Comparison of ENCODE assay signal across 8 cellular contexts in genomic region chr4:1712216-1713002, GRCh38. TPM values are rescaled to one million over a fixed set of nuclear protein-coding genes. Genes with fewer than 3 reads are reported as not detected.
DNase-seq lines count a peak whose midpoint lies in the region; ATAC-seq and TF ChIP-seq lines count a peak whose summit lies in the region.

TSS of gene SLBP (minus strand) at chr4:1712319. CDS start at chr4:1712188, 131 bp downstream.

- peak within 1 kb of the TSS; percentile 97 for H3K9ac ChIP-seq in neuronal stem cell (ENCODE audit: low read depth, low read length, poor library complexity)

- H2BK12ac ChIP-seq in neuronal stem cell (ENCODE audit: low read length), result peak within 1 kb of the TSS; percentile 98

- peak within 1 kb of the TSS; percentile 89 for H4K8ac ChIP-seq in neuronal stem cell (ENCODE audit: low read depth, low read length)

- no peaks in the 10 kb centered on the region for H3K27me3 ChIP-seq in SJSA1 (replicated peaks)
- H3K27me3 ChIP-seq in foreskin keratinocyte, result no peaks in the 10 kb centered on the region
- no peaks in the 10 kb centered on the region for H3K27me3 ChIP-seq in neuronal stem cell (ENCODE audit: control insufficient read depth in 3 of 3, insufficient read depth in 3 of 3, low read depth in 1 of 3, low read length in 3 of 3)

- H2AK5ac ChIP-seq in neuronal stem cell (ENCODE audit: low read depth, low read length), result peak within 1 kb of the TSS; percentile 99

- peak within 1 kb of the TSS; percentile 94 for H3K14ac ChIP-seq in neuronal stem cell (ENCODE audit: low read length)

- ATAC-seq in foreskin keratinocyte, result peak; percentile 84

- H3K27ac ChIP-seq in SJSA1 (peak within 1 kb of the TSS; percentile 100), foreskin keratinocyte (peak within 1 kb of the TSS; percentile 100), neuronal stem cell (replicated peaks; ENCODE audit: low read length) (peak within 1 kb of the TSS; percentile 90)

- WGBS in neuronal stem cell (ENCODE audit: extremely low coverage in 2 of 2, insufficient read length in 2 of 2, insufficient replicate concordance in 1 of 2), 2 donors, result no CpG with 5 or more reads among the region's 98 CpGs

- H2BK5ac ChIP-seq in neuronal stem cell (ENCODE audit: low read length), result peak within 1 kb of the TSS; percentile 96

- H3K4ac ChIP-seq in neuronal stem cell (ENCODE audit: low read length), result peak within 1 kb of the TSS; percentile 84

- H2AFZ ChIP-seq in neuronal stem cell (ENCODE audit: low read length), result peak within 1 kb of the TSS; percentile 99

- peak within 1 kb of the TSS; percentile 100 for H3K18ac ChIP-seq in neuronal stem cell (ENCODE audit: low read length)

- H3K9me3 ChIP-seq in SJSA1 (replicated peaks) (no peaks in the 10 kb centered on the region), neuronal stem cell (replicated peaks in 1 of 2; ENCODE audit: control insufficient read depth in 2 of 2, insufficient read depth in 1 of 2, low read depth in 1 of 2, low read length in 2 of 2) (no peaks in the 10 kb centered on the region)

- H3K4me1 ChIP-seq in SJSA1 (replicated peaks) (peaks cover 7% of the 10 kb centered on the region; the same call in 1 of the 2 replicates), foreskin keratinocyte (peaks cover 12% of the 10 kb centered on the region), neuronal stem cell (ENCODE audit: control insufficient read depth in 2 of 2, insufficient read depth in 1 of 2, low read depth in 1 of 2, low read length in 2 of 2) (peaks cover 13 to 16% of the 10 kb centered on the region in 2 donors)

- DNase-seq in GM03348 (ENCODE audit: low spot score) (peak; percentile 97), HFF-Myc (ENCODE audit: extremely low read depth, low read depth) (peak; percentile 65), MV-4-11 (lab: John Stamatoyannopoulos, UW) (peak; percentile 96), SJSA1 (ENCODE audit: low read depth in 1 of 2, low spot score in 2 of 2) (peak; percentile 92), foreskin keratinocyte (peak; percentile 88 to 92), neuronal stem cell (ENCODE audit: low spot score) (peak; percentile 86)
- peak; percentile 96 to 99 (median 96) for DNase-seq in activated naive CD4-positive, alpha-beta T cell (lab: John Stamatoyannopoulos, UW)

- H2BK15ac ChIP-seq in neuronal stem cell (ENCODE audit: low read length), result peak within 1 kb of the TSS; percentile 94

- H3K23ac ChIP-seq in neuronal stem cell (ENCODE audit: low read depth, low read length, poor library complexity), result peak within 1 kb of the TSS; percentile 83

- peaks cover 33% of the 10 kb centered on the region for H3K36me3 ChIP-seq in SJSA1
- H3K36me3 ChIP-seq in neuronal stem cell (replicated peaks in 1 of 2; ENCODE audit: control insufficient read depth in 2 of 2, insufficient read depth in 2 of 2, low read length in 2 of 2), result peaks cover 16 to 65% of the 10 kb centered on the region in 2 donors

- peaks cover 14% of the 10 kb centered on the region for H3K79me1 ChIP-seq in neuronal stem cell (ENCODE audit: low read depth, low read length)

- H3K4me2 ChIP-seq in neuronal stem cell (ENCODE audit: insufficient read depth, low read length, poor library complexity, severe bottlenecking), result peak within 1 kb of the TSS; percentile 99

- H2BK120ac ChIP-seq in neuronal stem cell (ENCODE audit: low read depth, low read length), result peak within 1 kb of the TSS; percentile 94

- no peak for TF ChIP-seq CTCF in HFF-Myc (IDR thresholded peaks at IDR 0.05; ENCODE audit: low read depth, low read length, missing control alignments)
- TF ChIP-seq CTCF in foreskin keratinocyte (conservative IDR thresholded peaks at IDR 0.05), result no peak
- no peak for TF ChIP-seq CTCF in subcutaneous adipose tissue (IDR thresholded peaks at IDR 0.05; ENCODE audit: low read depth)

- H3K4me3 ChIP-seq in HFF-Myc (replicated peaks; ENCODE audit: low read depth, low read length) (peak within 1 kb of the TSS; percentile 98), SJSA1 (peak within 1 kb of the TSS; percentile 86), neuronal stem cell (ENCODE audit: low read length in 2 of 2) (peak within 1 kb of the TSS; percentile 93 to 95)

- H4K91ac ChIP-seq in neuronal stem cell (ENCODE audit: low read depth, low read length, poor library complexity), result peak within 1 kb of the TSS; percentile 95

RNA-seq across cellular contexts. Expression of gene SLBP, which starts in this region (rescaled TPM):
- total RNA-seq in SJSA1 (2014; rRNA removed; shearing (Covaris generic)), result 92.3 and 102 TPM in 2 replicates
- total RNA-seq in foreskin keratinocyte, result 77.9 and 80.3 TPM in 2 replicates
- polyA plus RNA-seq in foreskin keratinocyte, result 59.9 and 67.7 TPM in 2 replicates
- 44.6 TPM for polyA plus RNA-seq in neuronal stem cell (2013, experiment 1 of 2)
- 44.5 TPM for polyA plus RNA-seq in neuronal stem cell (2013, experiment 2 of 2)
- total RNA-seq in subcutaneous adipose tissue, result 10 to 100 TPM; 33.2 to 41.1 (median 37.0) TPM

Comparison
In these comparisons a context has a peak if more than half of its experiments do, and no peak if none do; other contexts are left out.
1. Peak in every context shown above with its lines: DNase-seq, ATAC-seq, H3K4me3 ChIP-seq and H3K27ac ChIP-seq.